In genomic region chr2:11133936-11134320, GRCh38 we compare ENCODE assay signal across 17 cellular contexts. TPM values are rescaled to one million over a fixed set of nuclear protein-coding genes. Genes with fewer than 3 reads are reported as not detected.
A peak's percentile ranks its signal among the peaks of the same experiment; 100 is the strongest.
DNase-seq lines count a peak whose midpoint lies in the region; ATAC-seq and TF ChIP-seq lines count a peak whose summit lies in the region.
"Had no signal": no experiment of that assay in that cellular context is flagged by ENCODE, and none has a peak within 500 bp of the region (broad histone marks: within the 10 kb centered on the region; RNA-seq: fewer than 3 reads in every experiment).

No MANE protein-coding gene starts in this region.

- TF ChIP-seq POLR2A in gastrocnemius medialis (IDR thresholded peaks at IDR 0.05) = no peak

- no peak for TF ChIP-seq CTCF in DND-41 (IDR thresholded peaks at IDR 0.05; ENCODE audit: borderline replicate concordance, extremely low read depth, low read length, poor library complexity, severe bottlenecking)
- TF ChIP-seq CTCF in gastrocnemius medialis (IDR thresholded peaks at IDR 0.05 in 4 of 5, conservative IDR thresholded peaks at IDR 0.05 in 1 of 5) = no peak

- H3K36me3 ChIP-seq in DND-41 (ENCODE audit: insufficient read depth, low read length) = no peaks in the 10 kb centered on the region
- no peaks in the 10 kb centered on the region for H3K36me3 ChIP-seq in gastrocnemius medialis
- no peaks in the 10 kb centered on the region for H3K36me3 ChIP-seq in CD8-positive, alpha-beta memory T cell (ENCODE audit: insufficient read depth, low read length)

- no peaks in the 10 kb centered on the region for H3K79me2 ChIP-seq in DND-41 (ENCODE audit: insufficient read depth, low read length)

- H3K9ac ChIP-seq in DND-41 (ENCODE audit: low read depth, low read length) = no peak overlapping the region

- no peaks in the 10 kb centered on the region for H3K9me3 Mint-ChIP-seq in CD8-positive, alpha-beta memory T cell
- H3K9me3 Mint-ChIP-seq: HFFc6, mesothelial cell of epicardium had no signal

- H3K27ac ChIP-seq in DND-41 (ENCODE audit: low read length) (no peak overlapping the region), angular gyrus (ENCODE audit: low read depth, low read length) (peak overlapping the region; percentile 56), gastrocnemius medialis (no peak overlapping the region)
- no peak overlapping the region for H3K27ac ChIP-seq in CD8-positive, alpha-beta memory T cell (ENCODE audit: low read depth, low read length)

- H3K27me3 ChIP-seq in DND-41 (ENCODE audit: insufficient read depth, low read length, poor library complexity) (no peaks in the 10 kb centered on the region), gastrocnemius medialis (no peaks in the 10 kb centered on the region)
- H3K27me3 ChIP-seq in CD8-positive, alpha-beta memory T cell (ENCODE audit: insufficient read depth, low read length, poor library complexity, severe bottlenecking) = no peaks in the 10 kb centered on the region

- ATAC-seq in DND-41 (ENCODE audit: insufficient read depth, low read depth) (no peak), gastrocnemius medialis (no peak)

- H3K36me3 Mint-ChIP-seq in CD8-positive, alpha-beta memory T cell = peaks cover 0 to 2% (median 0%) of the 10 kb centered on the region in 3 donors
- H3K36me3 Mint-ChIP-seq: mesothelial cell of epicardium had no signal

- peak overlapping the region in 1 of 8 donors; percentile 38 for H3K27ac Mint-ChIP-seq in CD8-positive, alpha-beta memory T cell
- H3K27ac Mint-ChIP-seq: HFFc6, mesothelial cell of epicardium, progenitor cell of endocrine pancreas had no signal

- H3K4me1 ChIP-seq in DND-41 (ENCODE audit: insufficient read depth, low read length) (peaks cover 39% of the 10 kb centered on the region), gastrocnemius medialis (peaks cover 19 to 21% of the 10 kb centered on the region in 2 donors)
- peaks cover 22% of the 10 kb centered on the region for H3K4me1 ChIP-seq in CD8-positive, alpha-beta memory T cell (ENCODE audit: insufficient read depth, low read length)

- DNase-seq in DND-41 (no peak), left kidney (ENCODE audit: low read depth, low spot score) (peak; percentile 60), gastrocnemius medialis (no peak), DMS 273 (lab: John Stamatoyannopoulos, UW; ENCODE audit: unreplicated experiment) (no peak)
- no peak for DNase-seq in stimulated activated CD4-positive, alpha-beta T cell treated with anti-CD3 and anti-CD28 coated beads, Interleukin-12 subunit alpha, Interleukin-12 subunit beta, amount 100 ng/mL, for 4 hours
- no peak for DNase-seq in CD8-positive, alpha-beta memory T cell
- no peak for DNase-seq in stimulated activated naive CD4-positive, alpha-beta T cell treated with Interleukin-2 at 50 U/mL for 16 hours (lab: John Stamatoyannopoulos, UW)
- DNase-seq: activated CD4-positive, alpha-beta T cell treated with anti-CD3 and anti-CD28 coated beads for 1 hour; activated gamma-delta T cell treated with Interleukin-2 at 50 U/mL for 16 hours; HFFc6; islet precursor cell; NCI-H187 treated with DMSO at 0.1 percent for 48 hours; stimulated activated CD4-positive, alpha-beta T cell treated with anti-CD3 and anti-CD28 coated beads, Interleukin-15, amount 100 ng/mL, for 24 hours; T-helper 2 cell had no signal

- in situ Hi-C loops in gastrocnemius medialis (cut with MboI; ENCODE audit: low sequenced_read_pairs in 4 of 4) = loop anchor here (10.0 to 25.0 kb wide), 4 partner anchors 278 to 453 kb away; no protein-coding TSS in a partner anchor

- intact Hi-C loops in gastrocnemius medialis (cut with DNase I; ENCODE audit: low total_unique reads) = loop anchor here (2.0 to 10.0 kb wide), 4 partner anchors 101 to 448 kb away; no protein-coding TSS in a partner anchor

- H3K4me3 ChIP-seq in DND-41 (ENCODE audit: low read depth in 1 of 2, low read length in 2 of 2) = no peak overlapping the region
- H3K4me3 ChIP-seq in gastrocnemius medialis = peak overlapping the region in 3 of 4 donors; percentile 53 to 79 (median 61)
- H3K4me3 ChIP-seq in CD8-positive, alpha-beta memory T cell (ENCODE audit: low read length) = no peak overlapping the region

- H3K27me3 Mint-ChIP-seq in CD8-positive, alpha-beta memory T cell = peaks cover 3 to 15% of the 10 kb centered on the region in 2 donors

- no peaks in the 10 kb centered on the region for H4K20me1 ChIP-seq in DND-41 (ENCODE audit: insufficient read depth, low read length)

- no peak overlapping the region for H3K4me2 ChIP-seq in DND-41 (ENCODE audit: insufficient read depth, low read length)

- peak overlapping the region; percentile 83; the same call in 1 of the 2 replicates for H2AFZ ChIP-seq in DND-41 (ENCODE audit: low read depth, low read length)

- CTCF ChIA-PET in CD8-positive, alpha-beta memory T cell (lab: Charles Lee) = interaction anchor here (1.0 to 15.6 kb wide), 14 partner anchors 8 to 450 kb away, joined by 3 to 231 read pairs (median 10); partner anchors contain the start of gene SLC66A3

- POLR2A ChIA-PET in CD8-positive, alpha-beta memory T cell (lab: Charles Lee) = interaction anchor here (1.8 to 2.1 kb wide), 2 partner anchors 18 to 21 kb away, joined by 8 to 13 read pairs; partner anchors contain the start of gene SLC66A3

- peak overlapping the region in 2 of 7 donors; percentile 26 to 56 for H3K4me3 Mint-ChIP-seq in CD8-positive, alpha-beta memory T cell
- H3K4me3 Mint-ChIP-seq: mesothelial cell of epicardium had no signal

- peaks cover 16 to 34% (median 26%) of the 10 kb centered on the region in 3 donors for H3K4me1 Mint-ChIP-seq in CD8-positive, alpha-beta memory T cell

- H3K9me3 ChIP-seq in DND-41 (ENCODE audit: insufficient read depth, low read length, severe bottlenecking) (no peaks in the 10 kb centered on the region), gastrocnemius medialis (no peaks in the 10 kb centered on the region)
- no peaks in the 10 kb centered on the region for H3K9me3 ChIP-seq in CD8-positive, alpha-beta memory T cell (ENCODE audit: low read length)

RNA-seq across cellular contexts. Expression of gene SLC66A3, which starts 21.3 kb away (rescaled TPM):
- 10 to 100 TPM; 10.6 to 29.2 (median 16.0) TPM for total RNA-seq in gastrocnemius medialis
- 10 to 100 TPM; 10.3 to 11.0 TPM for total RNA-seq in CD8-positive, alpha-beta memory T cell
- 70.5 TPM for polyA plus RNA-seq in CD8-positive, alpha-beta memory T cell

Comparison
In these comparisons a context has a peak if more than half of its experiments do, and no peak if none do; other contexts are left out.
1. H3K4me3 ChIP-seq: peak in gastrocnemius medialis (3 of 4); none in DND-41 (0 of 2) and CD8-positive, alpha-beta memory T cell (single experiment).